In genomic region chr2:96067098-96067660, GRCh38 we compare ENCODE assay signal across 11 cellular contexts. TPM values are rescaled to one million over a fixed set of nuclear protein-coding genes. Genes with fewer than 3 reads are reported as not detected.
A peak's percentile ranks its signal among the peaks of the same experiment; 100 is the strongest.
DNase-seq lines count a peak whose midpoint lies in the region; ATAC-seq, FAIRE-seq and TF ChIP-seq lines count a peak whose summit lies in the region.
"Not testable (repeated sequence)": the region's sequence is repeated elsewhere in the genome, so short reads cannot be mapped to it uniquely, and the experiment has no call there.
"Had no signal": no experiment of that assay in that cellular context is flagged by ENCODE, and none has a peak within 500 bp of the region (broad histone marks: within the 10 kb centered on the region; RNA-seq: fewer than 3 reads in every experiment).

No MANE protein-coding gene starts in this region.

- not testable (repeated sequence) for H3K36me3 ChIP-seq in colonic mucosa; mesendoderm (ENCODE audit: control insufficient read depth, insufficient read depth, low read length)

- ATAC-seq in Right ventricle myocardium inferior = not testable (repeated sequence)

- H3K27ac ChIP-seq in colonic mucosa; mesendoderm (ENCODE audit: low read depth, low read length): not testable (repeated sequence)

- not testable (repeated sequence) for H3K4me3 Mint-ChIP-seq in activated T-cell treated with anti-CD3 and anti-CD28 coated beads, Interleukin-2, amount 50 U/mL, for 24 hours

- H3K18ac ChIP-seq in mesendoderm (ENCODE audit: low read length) = not testable (repeated sequence)

- H4K5ac ChIP-seq in mesendoderm (ENCODE audit: low read length) = not testable (repeated sequence)

- not testable (repeated sequence) for H2AK5ac ChIP-seq in mesendoderm (ENCODE audit: low read length)

- not testable (repeated sequence) for H4K8ac ChIP-seq in mesendoderm (ENCODE audit: low read depth, low read length)

- not testable (repeated sequence) for H2BK120ac ChIP-seq in mesendoderm (ENCODE audit: low read depth, low read length)

- not testable (repeated sequence) for DNase-seq in HTR-8/SVneo (ENCODE audit: insufficient read length, low spot score); urothelium cell line (ENCODE audit: low spot score)
- DNase-seq in activated T-cell treated with anti-CD3 and anti-CD28 coated beads, Interleukin-2, amount 50 U/mL, for 24 hours = peak; percentile 2
- DNase-seq in colonic mucosa (peak; percentile 15), Right ventricle myocardium inferior (ENCODE audit: missing footprints) (peak; percentile 22), mesendoderm (peak; percentile 59)

- not testable (repeated sequence) for H3K4me1 Mint-ChIP-seq in activated T-cell treated with anti-CD3 and anti-CD28 coated beads, Interleukin-2, amount 50 U/mL, for 24 hours (ENCODE audit: low read depth)

- H3K23ac ChIP-seq in mesendoderm (ENCODE audit: low read length) = not testable (repeated sequence)

- H3K4me2 ChIP-seq in mesendoderm (ENCODE audit: low read length) = not testable (repeated sequence)

- not testable (repeated sequence) for H3K27me3 ChIP-seq in colonic mucosa; mesendoderm (ENCODE audit: insufficient read depth, low read length, poor library complexity)

- H3K79me2 ChIP-seq in mesendoderm (ENCODE audit: control insufficient read depth, insufficient read depth, low read length) = not testable (repeated sequence)

- not testable (repeated sequence) for H3K27me3 Mint-ChIP-seq in activated T-cell treated with anti-CD3 and anti-CD28 coated beads, Interleukin-2, amount 50 U/mL, for 24 hours

- not testable (repeated sequence) for H3K9me3 Mint-ChIP-seq in activated T-cell treated with anti-CD3 and anti-CD28 coated beads, Interleukin-2, amount 50 U/mL, for 24 hours

- H3K36me3 Mint-ChIP-seq in activated T-cell treated with anti-CD3 and anti-CD28 coated beads, Interleukin-2, amount 50 U/mL, for 24 hours (ENCODE audit: low read depth) = not testable (repeated sequence)

- not testable (repeated sequence) for TF ChIP-seq CTCF in colonic mucosa (IDR thresholded peaks at IDR 0.05)

- H3K27ac Mint-ChIP-seq in activated T-cell treated with anti-CD3 and anti-CD28 coated beads, Interleukin-2, amount 50 U/mL, for 24 hours = not testable (repeated sequence)

- H3K9ac ChIP-seq in colonic mucosa (ENCODE audit: low read depth in 2 of 2, low read length in 2 of 2); mesendoderm (ENCODE audit: low read length): not testable (repeated sequence)

- not testable (repeated sequence) for H3K4me1 ChIP-seq in colonic mucosa; mesendoderm (ENCODE audit: control insufficient read depth, low read depth, low read length)

- intact Hi-C loops in colonic mucosa (cut with DNase I); Right ventricle myocardium inferior (cut with DNase I): not testable (repeated sequence)

- H3K4ac ChIP-seq in mesendoderm (ENCODE audit: low read depth, low read length) = not testable (repeated sequence)

- not testable (repeated sequence) for H2BK5ac ChIP-seq in mesendoderm (ENCODE audit: low read length)

- not testable (repeated sequence) for H3K56ac ChIP-seq in mesendoderm (ENCODE audit: low read length)

- H3K4me3 ChIP-seq in colonic mucosa; mesendoderm (ENCODE audit: low read length): not testable (repeated sequence)

- not testable (repeated sequence) for H3K9me3 ChIP-seq in colonic mucosa

- not testable (repeated sequence) for H2BK15ac ChIP-seq in mesendoderm (replicated peaks; ENCODE audit: low read depth)

- H3K79me1 ChIP-seq in mesendoderm (ENCODE audit: low read length) = not testable (repeated sequence)

- FAIRE-seq in HTR-8/SVneo (lab: Jason Lieb, UNC) (peak; percentile 48), urothelium cell line (lab: Jason Lieb, UNC) (peak; percentile 23)

- WGBS in mesendoderm (ENCODE audit: extremely low coverage, insufficient coverage, low lambda C conversion rate) = no CpG with 5 or more reads among the region's 2 CpGs

RNA-seq across cellular contexts. Expression of gene GPAT2, which starts 32.5 kb away (rescaled TPM):
- total RNA-seq in colonic mucosa (1 to 10 TPM; 2.4 to 6.6 TPM), Right ventricle myocardium inferior (6.1 TPM)
- 0.28 TPM for polyA plus RNA-seq in mesendoderm (2013, experiment 1 of 2)
- 0.39 TPM for polyA plus RNA-seq in mesendoderm (2013, experiment 2 of 2)
- total RNA-seq: GM12878 had no signal
- polyA plus RNA-seq: A549 had no signal

RNA-seq across cellular contexts. Expression of gene ADRA2B, which starts 49.2 kb away (rescaled TPM):
- total RNA-seq in colonic mucosa (under 1 TPM; 0.54 to 0.90 TPM), Right ventricle myocardium inferior (6.9 TPM)
- polyA plus RNA-seq in mesendoderm (2013, experiment 1 of 2) = 0.51 TPM
- 0.59 TPM for polyA plus RNA-seq in mesendoderm (2013, experiment 2 of 2)
- total RNA-seq: GM23248 had no signal
- polyA plus RNA-seq: CD14-positive monocyte; CD8-positive, alpha-beta memory T cell; GM23248 had no signal
